Comparison of ENCODE assay signal across 2 cellular contexts in the genomic region with DNA sequence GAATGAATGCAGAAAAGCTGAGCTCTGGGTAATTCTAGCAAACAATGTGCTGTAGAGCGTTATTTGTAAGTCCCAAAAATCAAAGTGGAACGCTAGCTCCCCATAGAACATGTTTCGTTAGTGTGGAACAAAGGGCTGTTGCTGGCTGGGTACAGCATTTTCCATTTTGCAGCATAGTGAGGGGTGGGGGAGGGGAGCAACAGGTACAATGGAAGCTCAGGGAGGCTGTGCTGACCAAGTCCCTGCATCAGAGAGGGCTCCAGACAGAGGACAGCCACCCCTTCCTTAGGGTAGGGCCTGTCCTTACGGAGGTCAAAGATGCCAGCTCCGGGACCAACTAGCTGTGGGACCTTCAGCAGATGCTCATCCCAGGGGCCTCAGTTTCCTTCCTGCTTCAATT.
TF ChIP-seq lines count a peak whose summit lies in the region.

No MANE protein-coding gene starts in this region.

TF ChIP-seq in GM23338, 12 proteins besides CTCF, POLR2A, EP300 and RAD21 (continues in another document):
- TF ChIP-seq, protein P1, sequence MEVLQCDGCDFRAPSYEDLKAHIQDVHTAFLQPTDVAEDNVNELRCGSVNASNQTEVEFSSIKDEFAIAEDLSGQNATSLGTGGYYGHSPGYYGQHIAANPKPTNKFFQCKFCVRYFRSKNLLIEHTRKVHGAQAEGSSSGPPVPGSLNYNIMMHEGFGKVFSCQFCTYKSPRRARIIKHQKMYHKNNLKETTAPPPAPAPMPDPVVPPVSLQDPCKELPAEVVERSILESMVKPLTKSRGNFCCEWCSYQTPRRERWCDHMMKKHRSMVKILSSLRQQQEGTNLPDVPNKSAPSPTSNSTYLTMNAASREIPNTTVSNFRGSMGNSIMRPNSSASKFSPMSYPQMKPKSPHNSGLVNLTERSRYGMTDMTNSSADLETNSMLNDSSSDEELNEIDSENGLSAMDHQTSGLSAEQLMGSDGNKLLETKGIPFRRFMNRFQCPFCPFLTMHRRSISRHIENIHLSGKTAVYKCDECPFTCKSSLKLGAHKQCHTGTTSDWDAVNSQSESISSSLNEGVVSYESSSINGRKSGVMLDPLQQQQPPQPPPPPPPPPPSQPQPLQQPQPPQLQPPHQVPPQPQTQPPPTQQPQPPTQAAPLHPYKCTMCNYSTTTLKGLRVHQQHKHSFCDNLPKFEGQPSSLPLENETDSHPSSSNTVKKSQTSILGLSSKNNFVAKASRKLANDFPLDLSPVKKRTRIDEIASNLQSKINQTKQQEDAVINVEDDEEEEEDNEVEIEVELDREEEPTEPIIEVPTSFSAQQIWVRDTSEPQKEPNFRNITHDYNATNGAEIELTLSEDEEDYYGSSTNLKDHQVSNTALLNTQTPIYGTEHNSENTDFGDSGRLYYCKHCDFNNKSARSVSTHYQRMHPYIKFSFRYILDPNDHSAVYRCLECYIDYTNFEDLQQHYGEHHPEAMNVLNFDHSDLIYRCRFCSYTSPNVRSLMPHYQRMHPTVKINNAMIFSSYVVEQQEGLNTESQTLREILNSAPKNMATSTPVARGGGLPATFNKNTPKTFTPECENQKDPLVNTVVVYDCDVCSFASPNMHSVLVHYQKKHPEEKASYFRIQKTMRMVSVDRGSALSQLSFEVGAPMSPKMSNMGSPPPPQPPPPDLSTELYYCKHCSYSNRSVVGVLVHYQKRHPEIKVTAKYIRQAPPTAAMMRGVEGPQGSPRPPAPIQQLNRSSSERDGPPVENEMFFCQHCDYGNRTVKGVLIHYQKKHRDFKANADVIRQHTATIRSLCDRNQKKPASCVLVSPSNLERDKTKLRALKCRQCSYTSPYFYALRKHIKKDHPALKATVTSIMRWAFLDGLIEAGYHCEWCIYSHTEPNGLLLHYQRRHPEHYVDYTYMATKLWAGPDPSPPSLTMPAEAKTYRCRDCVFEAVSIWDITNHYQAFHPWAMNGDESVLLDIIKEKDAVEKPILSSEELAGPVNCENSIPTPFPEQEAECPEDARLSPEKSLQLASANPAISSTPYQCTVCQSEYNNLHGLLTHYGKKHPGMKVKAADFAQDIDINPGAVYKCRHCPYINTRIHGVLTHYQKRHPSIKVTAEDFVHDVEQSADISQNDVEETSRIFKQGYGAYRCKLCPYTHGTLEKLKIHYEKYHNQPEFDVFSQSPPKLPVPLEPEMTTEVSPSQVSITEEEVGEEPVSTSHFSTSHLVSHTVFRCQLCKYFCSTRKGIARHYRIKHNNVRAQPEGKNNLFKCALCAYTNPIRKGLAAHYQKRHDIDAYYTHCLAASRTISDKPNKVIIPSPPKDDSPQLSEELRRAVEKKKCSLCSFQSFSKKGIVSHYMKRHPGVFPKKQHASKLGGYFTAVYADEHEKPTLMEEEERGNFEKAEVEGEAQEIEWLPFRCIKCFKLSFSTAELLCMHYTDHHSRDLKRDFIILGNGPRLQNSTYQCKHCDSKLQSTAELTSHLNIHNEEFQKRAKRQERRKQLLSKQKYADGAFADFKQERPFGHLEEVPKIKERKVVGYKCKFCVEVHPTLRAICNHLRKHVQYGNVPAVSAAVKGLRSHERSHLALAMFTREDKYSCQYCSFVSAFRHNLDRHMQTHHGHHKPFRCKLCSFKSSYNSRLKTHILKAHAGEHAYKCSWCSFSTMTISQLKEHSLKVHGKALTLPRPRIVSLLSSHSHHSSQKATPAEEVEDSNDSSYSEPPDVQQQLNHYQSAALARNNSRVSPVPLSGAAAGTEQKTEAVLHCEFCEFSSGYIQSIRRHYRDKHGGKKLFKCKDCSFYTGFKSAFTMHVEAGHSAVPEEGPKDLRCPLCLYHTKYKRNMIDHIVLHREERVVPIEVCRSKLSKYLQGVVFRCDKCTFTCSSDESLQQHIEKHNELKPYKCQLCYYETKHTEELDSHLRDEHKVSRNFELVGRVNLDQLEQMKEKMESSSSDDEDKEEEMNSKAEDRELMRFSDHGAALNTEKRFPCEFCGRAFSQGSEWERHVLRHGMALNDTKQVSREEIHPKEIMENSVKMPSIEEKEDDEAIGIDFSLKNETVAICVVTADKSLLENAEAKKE (CRISPR knock-in tag; IDR thresholded peaks at IDR 0.05) = no peak
- no peak for TF ChIP-seq ZNF114 (CRISPR knock-in tag; IDR thresholded peaks at IDR 0.05)
- TF ChIP-seq STAT1 (IDR thresholded peaks at IDR 0.05; ENCODE audit: unreplicated experiment) = no peak
- no peak for TF ChIP-seq CREB1 (CRISPR knock-in tag; IDR thresholded peaks at IDR 0.05; ENCODE audit: low read depth)
- no peak for TF ChIP-seq POLR2AphosphoS5 (IDR thresholded peaks at IDR 0.05; ENCODE audit: low read depth)
- TF ChIP-seq, protein P2, sequence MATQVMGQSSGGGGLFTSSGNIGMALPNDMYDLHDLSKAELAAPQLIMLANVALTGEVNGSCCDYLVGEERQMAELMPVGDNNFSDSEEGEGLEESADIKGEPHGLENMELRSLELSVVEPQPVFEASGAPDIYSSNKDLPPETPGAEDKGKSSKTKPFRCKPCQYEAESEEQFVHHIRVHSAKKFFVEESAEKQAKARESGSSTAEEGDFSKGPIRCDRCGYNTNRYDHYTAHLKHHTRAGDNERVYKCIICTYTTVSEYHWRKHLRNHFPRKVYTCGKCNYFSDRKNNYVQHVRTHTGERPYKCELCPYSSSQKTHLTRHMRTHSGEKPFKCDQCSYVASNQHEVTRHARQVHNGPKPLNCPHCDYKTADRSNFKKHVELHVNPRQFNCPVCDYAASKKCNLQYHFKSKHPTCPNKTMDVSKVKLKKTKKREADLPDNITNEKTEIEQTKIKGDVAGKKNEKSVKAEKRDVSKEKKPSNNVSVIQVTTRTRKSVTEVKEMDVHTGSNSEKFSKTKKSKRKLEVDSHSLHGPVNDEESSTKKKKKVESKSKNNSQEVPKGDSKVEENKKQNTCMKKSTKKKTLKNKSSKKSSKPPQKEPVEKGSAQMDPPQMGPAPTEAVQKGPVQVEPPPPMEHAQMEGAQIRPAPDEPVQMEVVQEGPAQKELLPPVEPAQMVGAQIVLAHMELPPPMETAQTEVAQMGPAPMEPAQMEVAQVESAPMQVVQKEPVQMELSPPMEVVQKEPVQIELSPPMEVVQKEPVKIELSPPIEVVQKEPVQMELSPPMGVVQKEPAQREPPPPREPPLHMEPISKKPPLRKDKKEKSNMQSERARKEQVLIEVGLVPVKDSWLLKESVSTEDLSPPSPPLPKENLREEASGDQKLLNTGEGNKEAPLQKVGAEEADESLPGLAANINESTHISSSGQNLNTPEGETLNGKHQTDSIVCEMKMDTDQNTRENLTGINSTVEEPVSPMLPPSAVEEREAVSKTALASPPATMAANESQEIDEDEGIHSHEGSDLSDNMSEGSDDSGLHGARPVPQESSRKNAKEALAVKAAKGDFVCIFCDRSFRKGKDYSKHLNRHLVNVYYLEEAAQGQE (IDR thresholded peaks at IDR 0.05; ENCODE audit: unreplicated experiment) = no peak
- no peak for TF ChIP-seq JUNB (IDR thresholded peaks at IDR 0.05; ENCODE audit: unreplicated experiment)
- TF ChIP-seq ZNF331 (CRISPR knock-in tag; IDR thresholded peaks at IDR 0.05; ENCODE audit: low read depth) = no peak
- TF ChIP-seq, protein P3, sequence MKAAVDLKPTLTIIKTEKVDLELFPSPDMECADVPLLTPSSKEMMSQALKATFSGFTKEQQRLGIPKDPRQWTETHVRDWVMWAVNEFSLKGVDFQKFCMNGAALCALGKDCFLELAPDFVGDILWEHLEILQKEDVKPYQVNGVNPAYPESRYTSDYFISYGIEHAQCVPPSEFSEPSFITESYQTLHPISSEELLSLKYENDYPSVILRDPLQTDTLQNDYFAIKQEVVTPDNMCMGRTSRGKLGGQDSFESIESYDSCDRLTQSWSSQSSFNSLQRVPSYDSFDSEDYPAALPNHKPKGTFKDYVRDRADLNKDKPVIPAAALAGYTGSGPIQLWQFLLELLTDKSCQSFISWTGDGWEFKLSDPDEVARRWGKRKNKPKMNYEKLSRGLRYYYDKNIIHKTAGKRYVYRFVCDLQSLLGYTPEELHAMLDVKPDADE (IDR thresholded peaks at IDR 0.05) = no peak
- no peak for TF ChIP-seq NANOG (IDR thresholded peaks at IDR 0.05; ENCODE audit: borderline replicate concordance)

TF ChIP-seq in H1, 55 proteins besides CTCF, POLR2A, EP300 and RAD21:
- no peak for TF ChIP-seq SRF (IDR thresholded peaks at IDR 0.05; ENCODE audit: low read depth, low read length)
- no peak for TF ChIP-seq SP4 (IDR thresholded peaks at IDR 0.05; ENCODE audit: low read length)
- TF ChIP-seq, protein P4, sequence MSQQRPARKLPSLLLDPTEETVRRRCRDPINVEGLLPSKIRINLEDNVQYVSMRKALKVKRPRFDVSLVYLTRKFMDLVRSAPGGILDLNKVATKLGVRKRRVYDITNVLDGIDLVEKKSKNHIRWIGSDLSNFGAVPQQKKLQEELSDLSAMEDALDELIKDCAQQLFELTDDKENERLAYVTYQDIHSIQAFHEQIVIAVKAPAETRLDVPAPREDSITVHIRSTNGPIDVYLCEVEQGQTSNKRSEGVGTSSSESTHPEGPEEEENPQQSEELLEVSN (IDR thresholded peaks at IDR 0.05) = no peak
- TF ChIP-seq, protein P5, sequence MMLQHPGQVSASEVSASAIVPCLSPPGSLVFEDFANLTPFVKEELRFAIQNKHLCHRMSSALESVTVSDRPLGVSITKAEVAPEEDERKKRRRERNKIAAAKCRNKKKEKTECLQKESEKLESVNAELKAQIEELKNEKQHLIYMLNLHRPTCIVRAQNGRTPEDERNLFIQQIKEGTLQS (IDR thresholded peaks at IDR 0.05; ENCODE audit: insufficient read depth, low read depth, low read length) = no peak
- no peak for TF ChIP-seq RFX5 (IDR thresholded peaks at IDR 0.05; ENCODE audit: borderline replicate concordance, low read depth, low read length)
- no peak for TF ChIP-seq KDM5A (IDR thresholded peaks at IDR 0.05; ENCODE audit: low read length)
- TF ChIP-seq SUZ12 (IDR thresholded peaks at IDR 0.05; ENCODE audit: low read length) = no peak
- TF ChIP-seq TAF7 (optimal IDR thresholded peaks at IDR 0.05; ENCODE audit: borderline replicate concordance, low read depth, low read length) = no peak
- no peak for TF ChIP-seq NANOG (IDR thresholded peaks at IDR 0.05; ENCODE audit: insufficient read depth, low read depth, low read length, poor library complexity, severe bottlenecking)
- no peak for TF ChIP-seq HDAC2 (IDR thresholded peaks at IDR 0.05; ENCODE audit: borderline replicate concordance in 1 of 2, low read depth in 2 of 2, low read length in 2 of 2)
- TF ChIP-seq, protein P6, sequence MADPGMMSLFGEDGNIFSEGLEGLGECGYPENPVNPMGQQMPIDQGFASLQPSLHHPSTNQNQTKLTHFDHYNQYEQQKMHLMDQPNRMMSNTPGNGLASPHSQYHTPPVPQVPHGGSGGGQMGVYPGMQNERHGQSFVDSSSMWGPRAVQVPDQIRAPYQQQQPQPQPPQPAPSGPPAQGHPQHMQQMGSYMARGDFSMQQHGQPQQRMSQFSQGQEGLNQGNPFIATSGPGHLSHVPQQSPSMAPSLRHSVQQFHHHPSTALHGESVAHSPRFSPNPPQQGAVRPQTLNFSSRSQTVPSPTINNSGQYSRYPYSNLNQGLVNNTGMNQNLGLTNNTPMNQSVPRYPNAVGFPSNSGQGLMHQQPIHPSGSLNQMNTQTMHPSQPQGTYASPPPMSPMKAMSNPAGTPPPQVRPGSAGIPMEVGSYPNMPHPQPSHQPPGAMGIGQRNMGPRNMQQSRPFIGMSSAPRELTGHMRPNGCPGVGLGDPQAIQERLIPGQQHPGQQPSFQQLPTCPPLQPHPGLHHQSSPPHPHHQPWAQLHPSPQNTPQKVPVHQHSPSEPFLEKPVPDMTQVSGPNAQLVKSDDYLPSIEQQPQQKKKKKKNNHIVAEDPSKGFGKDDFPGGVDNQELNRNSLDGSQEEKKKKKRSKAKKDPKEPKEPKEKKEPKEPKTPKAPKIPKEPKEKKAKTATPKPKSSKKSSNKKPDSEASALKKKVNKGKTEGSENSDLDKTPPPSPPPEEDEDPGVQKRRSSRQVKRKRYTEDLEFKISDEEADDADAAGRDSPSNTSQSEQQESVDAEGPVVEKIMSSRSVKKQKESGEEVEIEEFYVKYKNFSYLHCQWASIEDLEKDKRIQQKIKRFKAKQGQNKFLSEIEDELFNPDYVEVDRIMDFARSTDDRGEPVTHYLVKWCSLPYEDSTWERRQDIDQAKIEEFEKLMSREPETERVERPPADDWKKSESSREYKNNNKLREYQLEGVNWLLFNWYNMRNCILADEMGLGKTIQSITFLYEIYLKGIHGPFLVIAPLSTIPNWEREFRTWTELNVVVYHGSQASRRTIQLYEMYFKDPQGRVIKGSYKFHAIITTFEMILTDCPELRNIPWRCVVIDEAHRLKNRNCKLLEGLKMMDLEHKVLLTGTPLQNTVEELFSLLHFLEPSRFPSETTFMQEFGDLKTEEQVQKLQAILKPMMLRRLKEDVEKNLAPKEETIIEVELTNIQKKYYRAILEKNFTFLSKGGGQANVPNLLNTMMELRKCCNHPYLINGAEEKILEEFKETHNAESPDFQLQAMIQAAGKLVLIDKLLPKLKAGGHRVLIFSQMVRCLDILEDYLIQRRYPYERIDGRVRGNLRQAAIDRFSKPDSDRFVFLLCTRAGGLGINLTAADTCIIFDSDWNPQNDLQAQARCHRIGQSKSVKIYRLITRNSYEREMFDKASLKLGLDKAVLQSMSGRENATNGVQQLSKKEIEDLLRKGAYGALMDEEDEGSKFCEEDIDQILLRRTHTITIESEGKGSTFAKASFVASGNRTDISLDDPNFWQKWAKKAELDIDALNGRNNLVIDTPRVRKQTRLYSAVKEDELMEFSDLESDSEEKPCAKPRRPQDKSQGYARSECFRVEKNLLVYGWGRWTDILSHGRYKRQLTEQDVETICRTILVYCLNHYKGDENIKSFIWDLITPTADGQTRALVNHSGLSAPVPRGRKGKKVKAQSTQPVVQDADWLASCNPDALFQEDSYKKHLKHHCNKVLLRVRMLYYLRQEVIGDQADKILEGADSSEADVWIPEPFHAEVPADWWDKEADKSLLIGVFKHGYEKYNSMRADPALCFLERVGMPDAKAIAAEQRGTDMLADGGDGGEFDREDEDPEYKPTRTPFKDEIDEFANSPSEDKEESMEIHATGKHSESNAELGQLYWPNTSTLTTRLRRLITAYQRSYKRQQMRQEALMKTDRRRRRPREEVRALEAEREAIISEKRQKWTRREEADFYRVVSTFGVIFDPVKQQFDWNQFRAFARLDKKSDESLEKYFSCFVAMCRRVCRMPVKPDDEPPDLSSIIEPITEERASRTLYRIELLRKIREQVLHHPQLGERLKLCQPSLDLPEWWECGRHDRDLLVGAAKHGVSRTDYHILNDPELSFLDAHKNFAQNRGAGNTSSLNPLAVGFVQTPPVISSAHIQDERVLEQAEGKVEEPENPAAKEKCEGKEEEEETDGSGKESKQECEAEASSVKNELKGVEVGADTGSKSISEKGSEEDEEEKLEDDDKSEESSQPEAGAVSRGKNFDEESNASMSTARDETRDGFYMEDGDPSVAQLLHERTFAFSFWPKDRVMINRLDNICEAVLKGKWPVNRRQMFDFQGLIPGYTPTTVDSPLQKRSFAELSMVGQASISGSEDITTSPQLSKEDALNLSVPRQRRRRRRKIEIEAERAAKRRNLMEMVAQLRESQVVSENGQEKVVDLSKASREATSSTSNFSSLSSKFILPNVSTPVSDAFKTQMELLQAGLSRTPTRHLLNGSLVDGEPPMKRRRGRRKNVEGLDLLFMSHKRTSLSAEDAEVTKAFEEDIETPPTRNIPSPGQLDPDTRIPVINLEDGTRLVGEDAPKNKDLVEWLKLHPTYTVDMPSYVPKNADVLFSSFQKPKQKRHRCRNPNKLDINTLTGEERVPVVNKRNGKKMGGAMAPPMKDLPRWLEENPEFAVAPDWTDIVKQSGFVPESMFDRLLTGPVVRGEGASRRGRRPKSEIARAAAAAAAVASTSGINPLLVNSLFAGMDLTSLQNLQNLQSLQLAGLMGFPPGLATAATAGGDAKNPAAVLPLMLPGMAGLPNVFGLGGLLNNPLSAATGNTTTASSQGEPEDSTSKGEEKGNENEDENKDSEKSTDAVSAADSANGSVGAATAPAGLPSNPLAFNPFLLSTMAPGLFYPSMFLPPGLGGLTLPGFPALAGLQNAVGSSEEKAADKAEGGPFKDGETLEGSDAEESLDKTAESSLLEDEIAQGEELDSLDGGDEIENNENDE (IDR thresholded peaks at IDR 0.05; ENCODE audit: insufficient replicate concordance, low read length) = no peak
